Comparison of ENCODE assay signal across 1 cellular context in the genomic region with DNA sequence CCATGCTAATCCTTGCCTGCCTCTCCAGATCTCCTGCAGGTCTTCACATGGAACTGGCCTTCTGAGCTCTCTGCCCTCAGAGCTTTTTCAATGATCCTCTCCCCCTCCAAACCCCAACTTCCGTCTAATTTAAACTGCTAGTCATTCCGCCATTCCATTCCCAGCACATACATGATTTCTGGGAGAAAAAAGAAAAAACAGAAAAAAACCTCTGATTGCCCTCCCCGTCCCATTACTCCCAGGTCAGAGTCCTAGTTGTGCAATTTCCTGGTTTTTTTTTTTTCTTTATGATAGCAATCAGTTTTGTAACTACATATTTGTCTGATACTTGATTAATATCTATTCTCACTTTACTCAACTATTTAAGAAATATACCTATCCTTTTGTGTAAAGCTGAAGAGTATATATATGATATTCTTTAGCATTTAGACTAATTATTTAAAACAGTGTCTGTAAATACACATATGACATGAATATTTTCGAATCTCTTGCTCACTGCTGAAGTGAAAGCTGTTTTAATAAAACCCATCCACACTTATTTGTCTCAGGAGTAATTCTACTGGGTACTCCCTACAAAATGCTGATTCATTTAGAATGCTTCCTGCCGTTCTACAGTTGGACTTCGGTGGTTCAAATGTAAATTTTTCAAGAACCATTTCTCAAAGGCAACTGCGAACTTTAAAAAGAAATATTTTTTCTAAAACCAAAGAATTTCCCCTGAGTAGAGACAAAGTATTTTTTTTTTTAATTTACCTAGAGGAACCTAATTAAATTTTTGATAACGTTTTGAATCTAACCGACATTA.
TF ChIP-seq lines count a peak whose summit lies in the region.

No MANE protein-coding gene starts in this region.

TF ChIP-seq in K562, 482 proteins besides CTCF, POLR2A, EP300 and RAD21 (continued from another document and continues in another):
- TF ChIP-seq ZNF507 (tag; conservative IDR thresholded peaks at IDR 0.05) (no peak), MYNN (IDR thresholded peaks at IDR 0.05) (no peak), MYNN (CRISPR knock-in tag; IDR thresholded peaks at IDR 0.05) (no peak), KDM2B (CRISPR knock-in tag; IDR thresholded peaks at IDR 0.05) (no peak), ZNF785 (CRISPR knock-in tag; IDR thresholded peaks at IDR 0.05) (no peak), PTTG1 (tag; IDR thresholded peaks at IDR 0.05; ENCODE audit: low read depth) (no peak), RBBP5 (IDR thresholded peaks at IDR 0.05; ENCODE audit: borderline replicate concordance, insufficient read depth, low read length, poor library complexity, severe bottlenecking) (no peak), FOXK2 (conservative IDR thresholded peaks at IDR 0.05 in 1 of 2, IDR thresholded peaks at IDR 0.05 in 1 of 2; ENCODE audit: low read depth in 2 of 2) (no peak), POLR2G (IDR thresholded peaks at IDR 0.05; ENCODE audit: low read depth, low read length) (no peak), PURB (CRISPR knock-in tag; IDR thresholded peaks at IDR 0.05; ENCODE audit: low read depth) (no peak), ZNF253 (CRISPR knock-in tag; conservative IDR thresholded peaks at IDR 0.05) (no peak), KLF10 (CRISPR knock-in tag; IDR thresholded peaks at IDR 0.05) (no peak), ZNF57 (CRISPR knock-in tag; IDR thresholded peaks at IDR 0.05) (no peak), NR2C2 (CRISPR knock-in tag; IDR thresholded peaks at IDR 0.05) (no peak), NR2C2 (tag; IDR thresholded peaks at IDR 0.05) (no peak), ERF (CRISPR knock-in tag; IDR thresholded peaks at IDR 0.05) (no peak), NFE2L1 (tag; IDR thresholded peaks at IDR 0.05; ENCODE audit: borderline replicate concordance, low read depth) (no peak; the same call in 1 of the 2 replicates), ZNF232 (CRISPR knock-in tag; IDR thresholded peaks at IDR 0.05) (no peak), SNRNP70 (optimal IDR thresholded peaks at IDR 0.05; ENCODE audit: low read depth, low read length) (no peak), GABPA (tag; conservative IDR thresholded peaks at IDR 0.05; ENCODE audit: low read depth) (peak; percentile 48), NELFE (IDR thresholded peaks at IDR 0.05; ENCODE audit: insufficient read depth, insufficient read length) (no peak), ZNF436 (CRISPR knock-in tag; IDR thresholded peaks at IDR 0.05) (no peak), PYGO2 (tag; IDR thresholded peaks at IDR 0.05) (no peak), CEBPB (tag; IDR thresholded peaks at IDR 0.05) (peak; percentile 87), CHD4 (IDR thresholded peaks at IDR 0.05; ENCODE audit: insufficient read depth, insufficient replicate concordance, low read depth, low read length, poor library complexity, severe bottlenecking) (no peak), NFYB (IDR thresholded peaks at IDR 0.05; ENCODE audit: extremely low read depth, insufficient read length) (no peak), POLR2H (tag; IDR thresholded peaks at IDR 0.05; ENCODE audit: low read depth) (peak; percentile 82), ZC3H11A (IDR thresholded peaks at IDR 0.05; ENCODE audit: low read depth, low read length) (no peak), CREB1 (IDR thresholded peaks at IDR 0.05) (no peak), CREB1 (CRISPR knock-in tag; IDR thresholded peaks at IDR 0.05) (no peak), CEBPG (CRISPR knock-in tag; IDR thresholded peaks at IDR 0.05) (no peak), CEBPG (tag; conservative IDR thresholded peaks at IDR 0.05 in 1 of 2, IDR thresholded peaks at IDR 0.05 in 1 of 2) (peak; percentile 51 to 87; a peak in 2 of 4 replicates), GTF2F1 (IDR thresholded peaks at IDR 0.05; ENCODE audit: low read depth, low read length) (no peak), MXI1 (IDR thresholded peaks at IDR 0.05; ENCODE audit: low read depth, low read length) (no peak), NFXL1 (CRISPR knock-in tag; IDR thresholded peaks at IDR 0.05) (no peak), ZNF124 (CRISPR knock-in tag; IDR thresholded peaks at IDR 0.05) (no peak), U2AF1 (optimal IDR thresholded peaks at IDR 0.05; ENCODE audit: low read depth, low read length) (peak; percentile 9), HEY1 (CRISPR knock-in tag; IDR thresholded peaks at IDR 0.05; ENCODE audit: borderline replicate concordance) (no peak), FOXP1 (CRISPR knock-in tag; IDR thresholded peaks at IDR 0.05) (no peak), XRCC3 (IDR thresholded peaks at IDR 0.05) (0 out of 2 replicates have a peak, but pooled peaks have one; percentile 44), ZNF384 (IDR thresholded peaks at IDR 0.05; ENCODE audit: low read depth, low read length) (0 out of 2 replicates have a peak, but pooled peaks have one; percentile 55), MAFG (tag; conservative IDR thresholded peaks at IDR 0.05) (peak; percentile 84), PTBP1 (IDR thresholded peaks at IDR 0.05; ENCODE audit: low read depth, low read length) (no peak), PHF21A (IDR thresholded peaks at IDR 0.05; ENCODE audit: borderline replicate concordance, low read depth) (no peak), TSC22D4 (tag; IDR thresholded peaks at IDR 0.05) (no peak), SMARCB1 (IDR thresholded peaks at IDR 0.05; ENCODE audit: insufficient read length, low read depth) (no peak)
- TF ChIP-seq, protein P1, sequence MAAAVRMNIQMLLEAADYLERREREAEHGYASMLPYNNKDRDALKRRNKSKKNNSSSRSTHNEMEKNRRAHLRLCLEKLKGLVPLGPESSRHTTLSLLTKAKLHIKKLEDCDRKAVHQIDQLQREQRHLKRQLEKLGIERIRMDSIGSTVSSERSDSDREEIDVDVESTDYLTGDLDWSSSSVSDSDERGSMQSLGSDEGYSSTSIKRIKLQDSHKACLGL (CRISPR knock-in tag; IDR thresholded peaks at IDR 0.05; ENCODE audit: borderline replicate concordance, poor library complexity, severe bottlenecking), result no peak
- TF ChIP-seq, protein P2, sequence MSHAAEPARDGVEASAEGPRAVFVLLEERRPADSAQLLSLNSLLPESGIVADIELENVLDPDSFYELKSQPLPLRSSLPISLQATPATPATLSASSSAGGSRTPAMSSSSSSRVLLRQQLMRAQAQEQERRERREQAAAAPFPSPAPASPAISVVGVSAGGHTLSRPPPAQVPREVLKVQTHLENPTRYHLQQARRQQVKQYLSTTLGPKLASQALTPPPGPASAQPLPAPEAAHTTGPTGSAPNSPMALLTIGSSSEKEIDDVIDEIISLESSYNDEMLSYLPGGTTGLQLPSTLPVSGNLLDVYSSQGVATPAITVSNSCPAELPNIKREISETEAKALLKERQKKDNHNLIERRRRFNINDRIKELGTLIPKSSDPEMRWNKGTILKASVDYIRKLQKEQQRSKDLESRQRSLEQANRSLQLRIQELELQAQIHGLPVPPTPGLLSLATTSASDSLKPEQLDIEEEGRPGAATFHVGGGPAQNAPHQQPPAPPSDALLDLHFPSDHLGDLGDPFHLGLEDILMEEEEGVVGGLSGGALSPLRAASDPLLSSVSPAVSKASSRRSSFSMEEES (CRISPR knock-in tag; IDR thresholded peaks at IDR 0.05), result no peak
- TF ChIP-seq, protein P3, sequence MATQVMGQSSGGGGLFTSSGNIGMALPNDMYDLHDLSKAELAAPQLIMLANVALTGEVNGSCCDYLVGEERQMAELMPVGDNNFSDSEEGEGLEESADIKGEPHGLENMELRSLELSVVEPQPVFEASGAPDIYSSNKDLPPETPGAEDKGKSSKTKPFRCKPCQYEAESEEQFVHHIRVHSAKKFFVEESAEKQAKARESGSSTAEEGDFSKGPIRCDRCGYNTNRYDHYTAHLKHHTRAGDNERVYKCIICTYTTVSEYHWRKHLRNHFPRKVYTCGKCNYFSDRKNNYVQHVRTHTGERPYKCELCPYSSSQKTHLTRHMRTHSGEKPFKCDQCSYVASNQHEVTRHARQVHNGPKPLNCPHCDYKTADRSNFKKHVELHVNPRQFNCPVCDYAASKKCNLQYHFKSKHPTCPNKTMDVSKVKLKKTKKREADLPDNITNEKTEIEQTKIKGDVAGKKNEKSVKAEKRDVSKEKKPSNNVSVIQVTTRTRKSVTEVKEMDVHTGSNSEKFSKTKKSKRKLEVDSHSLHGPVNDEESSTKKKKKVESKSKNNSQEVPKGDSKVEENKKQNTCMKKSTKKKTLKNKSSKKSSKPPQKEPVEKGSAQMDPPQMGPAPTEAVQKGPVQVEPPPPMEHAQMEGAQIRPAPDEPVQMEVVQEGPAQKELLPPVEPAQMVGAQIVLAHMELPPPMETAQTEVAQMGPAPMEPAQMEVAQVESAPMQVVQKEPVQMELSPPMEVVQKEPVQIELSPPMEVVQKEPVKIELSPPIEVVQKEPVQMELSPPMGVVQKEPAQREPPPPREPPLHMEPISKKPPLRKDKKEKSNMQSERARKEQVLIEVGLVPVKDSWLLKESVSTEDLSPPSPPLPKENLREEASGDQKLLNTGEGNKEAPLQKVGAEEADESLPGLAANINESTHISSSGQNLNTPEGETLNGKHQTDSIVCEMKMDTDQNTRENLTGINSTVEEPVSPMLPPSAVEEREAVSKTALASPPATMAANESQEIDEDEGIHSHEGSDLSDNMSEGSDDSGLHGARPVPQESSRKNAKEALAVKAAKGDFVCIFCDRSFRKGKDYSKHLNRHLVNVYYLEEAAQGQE (CRISPR knock-in tag; IDR thresholded peaks at IDR 0.05; ENCODE audit: low read depth), result no peak
- TF ChIP-seq, protein P4, sequence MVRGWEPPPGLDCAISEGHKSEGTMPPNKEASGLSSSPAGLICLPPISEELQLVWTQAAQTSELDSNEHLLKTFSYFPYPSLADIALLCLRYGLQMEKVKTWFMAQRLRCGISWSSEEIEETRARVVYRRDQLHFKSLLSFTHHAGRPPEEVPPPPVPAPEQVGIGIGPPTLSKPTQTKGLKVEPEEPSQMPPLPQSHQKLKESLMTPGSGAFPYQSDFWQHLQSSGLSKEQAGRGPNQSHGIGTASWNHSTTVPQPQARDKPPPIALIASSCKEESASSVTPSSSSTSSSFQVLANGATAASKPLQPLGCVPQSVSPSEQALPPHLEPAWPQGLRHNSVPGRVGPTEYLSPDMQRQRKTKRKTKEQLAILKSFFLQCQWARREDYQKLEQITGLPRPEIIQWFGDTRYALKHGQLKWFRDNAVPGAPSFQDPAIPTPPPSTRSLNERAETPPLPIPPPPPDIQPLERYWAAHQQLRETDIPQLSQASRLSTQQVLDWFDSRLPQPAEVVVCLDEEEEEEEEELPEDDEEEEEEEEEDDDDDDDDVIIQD (CRISPR knock-in tag; IDR thresholded peaks at IDR 0.05), result no peak
- TF ChIP-seq, protein P5, sequence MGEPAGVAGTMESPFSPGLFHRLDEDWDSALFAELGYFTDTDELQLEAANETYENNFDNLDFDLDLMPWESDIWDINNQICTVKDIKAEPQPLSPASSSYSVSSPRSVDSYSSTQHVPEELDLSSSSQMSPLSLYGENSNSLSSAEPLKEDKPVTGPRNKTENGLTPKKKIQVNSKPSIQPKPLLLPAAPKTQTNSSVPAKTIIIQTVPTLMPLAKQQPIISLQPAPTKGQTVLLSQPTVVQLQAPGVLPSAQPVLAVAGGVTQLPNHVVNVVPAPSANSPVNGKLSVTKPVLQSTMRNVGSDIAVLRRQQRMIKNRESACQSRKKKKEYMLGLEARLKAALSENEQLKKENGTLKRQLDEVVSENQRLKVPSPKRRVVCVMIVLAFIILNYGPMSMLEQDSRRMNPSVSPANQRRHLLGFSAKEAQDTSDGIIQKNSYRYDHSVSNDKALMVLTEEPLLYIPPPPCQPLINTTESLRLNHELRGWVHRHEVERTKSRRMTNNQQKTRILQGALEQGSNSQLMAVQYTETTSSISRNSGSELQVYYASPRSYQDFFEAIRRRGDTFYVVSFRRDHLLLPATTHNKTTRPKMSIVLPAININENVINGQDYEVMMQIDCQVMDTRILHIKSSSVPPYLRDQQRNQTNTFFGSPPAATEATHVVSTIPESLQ (CRISPR knock-in tag; IDR thresholded peaks at IDR 0.05), result no peak
- TF ChIP-seq, protein P6, sequence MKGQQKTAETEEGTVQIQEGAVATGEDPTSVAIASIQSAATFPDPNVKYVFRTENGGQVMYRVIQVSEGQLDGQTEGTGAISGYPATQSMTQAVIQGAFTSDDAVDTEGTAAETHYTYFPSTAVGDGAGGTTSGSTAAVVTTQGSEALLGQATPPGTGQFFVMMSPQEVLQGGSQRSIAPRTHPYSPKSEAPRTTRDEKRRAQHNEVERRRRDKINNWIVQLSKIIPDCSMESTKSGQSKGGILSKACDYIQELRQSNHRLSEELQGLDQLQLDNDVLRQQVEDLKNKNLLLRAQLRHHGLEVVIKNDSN (CRISPR knock-in tag; IDR thresholded peaks at IDR 0.05), result no peak
